Comparison of ENCODE assay signal across 9 cellular contexts in the genomic region with DNA sequence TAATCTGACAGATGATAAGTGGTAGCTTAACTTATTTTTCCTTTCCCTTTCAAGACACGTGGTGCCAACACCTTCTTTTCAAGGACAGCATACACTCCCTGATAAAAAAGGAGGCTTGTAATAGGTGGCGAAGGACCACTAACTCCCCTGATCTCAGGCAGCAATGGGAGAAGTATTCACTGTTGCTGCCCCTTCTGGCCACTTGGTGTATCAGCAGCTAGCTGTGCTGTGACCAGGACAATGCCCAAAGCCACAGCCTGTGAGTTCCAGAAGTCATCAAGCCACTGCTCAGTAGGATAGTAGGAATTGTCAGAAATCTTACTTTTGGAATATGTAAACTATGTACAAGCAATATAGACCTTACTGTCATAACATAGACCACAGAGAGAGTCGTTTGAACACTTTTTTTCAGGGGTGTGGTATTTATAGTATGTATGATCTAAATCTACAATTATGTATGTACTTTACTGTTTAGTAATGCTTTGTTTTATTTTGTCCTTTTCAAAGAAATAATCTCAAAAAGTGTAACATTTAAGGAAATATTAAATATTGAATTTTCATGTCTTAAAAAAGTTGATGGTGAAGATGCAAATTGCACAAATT.
DNase-seq lines count a peak whose midpoint lies in the region; ATAC-seq, FAIRE-seq and TF ChIP-seq lines count a peak whose summit lies in the region.
"Had no signal": no experiment of that assay in that cellular context is flagged by ENCODE, and none has a peak within 500 bp of the region (broad histone marks: within the 10 kb centered on the region; RNA-seq: fewer than 3 reads in every experiment).

No MANE protein-coding gene starts in this region.

- no peak overlapping the region for H3K4me3 ChIP-seq in endodermal cell (ENCODE audit: low read length)
- H3K4me3 ChIP-seq: BLaER1 treated with 17β-estradiol and CSF1 and Interleukin-3, amounts not matched to agents 10 nM and 100 nM had no signal

- no peak for FAIRE-seq in frontal cortex (lab: Jason Lieb, UNC)

- H3K9me3 ChIP-seq in endodermal cell (ENCODE audit: control insufficient read depth, low read length): no peaks in the 10 kb centered on the region
- H3K9me3 ChIP-seq: BLaER1 treated with 17β-estradiol and CSF1 and Interleukin-3, amounts not matched to agents 10 nM and 100 nM had no signal

- peak in 2 of 3 experiments; percentile 17 to 48 for DNase-seq in NCI-H1417 (lab: John Stamatoyannopoulos, UW)
- DNase-seq in NCI-H1417 treated with DMSO at 0.1 percent for 48 hours (lab: John Stamatoyannopoulos, UW): no peak
- peak; percentile 57 for DNase-seq in NCI-H69 (lab: John Stamatoyannopoulos, UW)
- DNase-seq in endodermal cell: peak; percentile 87
- DNase-seq in pons (ENCODE audit: low spot score): peak; percentile 31
- DNase-seq in frontal cortex (ENCODE audit: low spot score in 2 of 2): no peak

- peaks cover 8% of the 10 kb centered on the region for H3K4me1 Mint-ChIP-seq in endodermal cell

- H3K27me3 ChIP-seq in endodermal cell (ENCODE audit: control insufficient read depth, insufficient read depth, low read length, poor library complexity, severe bottlenecking): no peaks in the 10 kb centered on the region
- H3K27me3 ChIP-seq: BLaER1 treated with 17β-estradiol and CSF1 and Interleukin-3, amounts not matched to agents 10 nM and 100 nM had no signal

- no peaks in the 10 kb centered on the region for H3K36me3 ChIP-seq in endodermal cell (ENCODE audit: control insufficient read depth, insufficient read depth, low read length)
- H3K36me3 ChIP-seq: BLaER1 treated with 17β-estradiol and CSF1 and Interleukin-3, amounts not matched to agents 10 nM and 100 nM had no signal

- H3K4me1 ChIP-seq in endodermal cell (ENCODE audit: control insufficient read depth, insufficient read depth, low read length): no peaks in the 10 kb centered on the region
- H3K4me1 ChIP-seq: BLaER1 treated with 17β-estradiol and CSF1 and Interleukin-3, amounts not matched to agents 10 nM and 100 nM had no signal

- WGBS in endodermal cell (ENCODE audit: insufficient coverage in 1 of 2, insufficient read length in 1 of 2), 2 experiments: 45 to 80% methylated on average over 1 to 2 of the region's 3 CpGs

- peak; percentile 78 for ATAC-seq in GM18505 (IDR thresholded peaks at IDR 0.05; ENCODE audit: unreplicated experiment)
- peak; percentile 81 for ATAC-seq in HG02970 (IDR thresholded peaks at IDR 0.05; ENCODE audit: low FRiP score, unreplicated experiment)

- H3K27ac ChIP-seq in endodermal cell (ENCODE audit: low read depth, low read length): no peak overlapping the region
- H3K27ac ChIP-seq: BLaER1 treated with 17β-estradiol and CSF1 and Interleukin-3, amounts not matched to agents 10 nM and 100 nM had no signal

- no peaks in the 10 kb centered on the region for H3K27me3 Mint-ChIP-seq in endodermal cell (ENCODE audit: insufficient read depth)

- H3K9ac ChIP-seq in endodermal cell (ENCODE audit: extremely low read depth, low read length, poor library complexity, severe bottlenecking): no peak overlapping the region
- H3K9ac ChIP-seq: BLaER1 treated with 17β-estradiol and CSF1 and Interleukin-3, amounts not matched to agents 10 nM and 100 nM had no signal

- H3K9me3 Mint-ChIP-seq in endodermal cell: no peaks in the 10 kb centered on the region

- peak; percentile 87 for TF ChIP-seq CTCF in endodermal cell (conservative IDR thresholded peaks at IDR 0.05)

- no peak overlapping the region for H3K4me3 Mint-ChIP-seq in endodermal cell

- no peak for TF ChIP-seq POLR2A in GM18505 (IDR thresholded peaks at IDR 0.05; ENCODE audit: borderline replicate concordance, extremely low read depth, insufficient read depth, insufficient read length)

- H3K36me3 Mint-ChIP-seq in endodermal cell (ENCODE audit: low read depth): peaks cover 2% of the 10 kb centered on the region

- H3K27ac Mint-ChIP-seq in endodermal cell: no peak overlapping the region

Comparison
In these comparisons a context has a peak if more than half of its experiments do, and no peak if none do; other contexts are left out.
1. DNase-seq: peak in NCI-H1417 (2 of 3), NCI-H69 (single experiment), endodermal cell (single experiment) and pons (single experiment); none in NCI-H1417 treated with DMSO at 0.1 percent for 48 hours (single experiment) and frontal cortex (0 of 2).